13 cellular contexts compared by ENCODE assay signal in genomic region chr15:80982205-80982604, GRCh38. TPM values are rescaled to one million over a fixed set of nuclear protein-coding genes. Genes with fewer than 3 reads are reported as not detected.
DNase-seq lines count a peak whose midpoint lies in the region; ATAC-seq and TF ChIP-seq lines count a peak whose summit lies in the region.
"Had no signal": no experiment of that assay in that cellular context is flagged by ENCODE, and none has a peak within 500 bp of the region (broad histone marks: within the 10 kb centered on the region; RNA-seq: fewer than 3 reads in every experiment).

No MANE protein-coding gene starts in this region.

- no peaks in the 10 kb centered on the region for H3K27me3 Mint-ChIP-seq in activated CD4-positive, alpha-beta T cell treated with anti-CD3 and anti-CD28 coated beads for 36 hours
- H3K27me3 Mint-ChIP-seq in mesothelial cell of epicardium (ENCODE audit: low read depth): no peaks in the 10 kb centered on the region

- peaks cover 71% of the 10 kb centered on the region for H3K79me2 ChIP-seq in PC-3 (ENCODE audit: low read length)

- TF ChIP-seq CTCF in PC-3 (conservative IDR thresholded peaks at IDR 0.05; ENCODE audit: low read depth, low read length): peak; percentile 53; the same call in 1 of the 2 replicates
- TF ChIP-seq CTCF in mesothelial cell of epicardium (IDR thresholded peaks at IDR 0.05; ENCODE audit: unreplicated experiment): no peak
- TF ChIP-seq CTCF in lower leg skin (IDR thresholded peaks at IDR 0.05): no peak

- H3K4me3 ChIP-seq in PC-3 (ENCODE audit: low read length): no peak overlapping the region
- H3K4me3 ChIP-seq in lower leg skin (ENCODE audit: low read depth, poor library complexity, severe bottlenecking): no peak overlapping the region
- H3K4me3 ChIP-seq: skin epidermis had no signal

- no TSS peak for BruUV-seq in PC-3 (replicated peaks; lab: Mats Ljungman, UMichigan)

- no peaks in the 10 kb centered on the region for H3K9me2 ChIP-seq in PC-3 (replicated peaks; ENCODE audit: low read length)
- H3K9me2 ChIP-seq: SK-N-SH had no signal

- no peak overlapping the region for H2AFZ ChIP-seq in PC-3 (ENCODE audit: low read length)

- H3K9me3 ChIP-seq in PC-3 (ENCODE audit: low read length): no peaks in the 10 kb centered on the region
- H3K9me3 ChIP-seq: SK-N-SH had no signal

- no peaks in the 10 kb centered on the region for H3K27me3 ChIP-seq in PC-3 (ENCODE audit: low read length)

- POLR2A ChIA-PET in activated CD4-positive, alpha-beta T cell treated with anti-CD3 and anti-CD28 coated beads for 36 hours (lab: Charles Lee): interaction anchor here (0.6 kb wide), 1 partner anchor 166 kb away, joined by 3 read pairs; no protein-coding TSS in a partner anchor
- POLR2A ChIA-PET in PC-3 (lab: Charles Lee; ENCODE audit: unreplicated experiment): interaction anchor here (0.7 kb wide), 1 partner anchor 242 kb away, joined by 3 read pairs; no protein-coding TSS in a partner anchor

- no peak for ATAC-seq in activated CD4-positive, alpha-beta T cell treated with anti-CD3 and anti-CD28 coated beads for 36 hours
- peak; percentile 68 for ATAC-seq in GM18868 (IDR thresholded peaks at IDR 0.05; ENCODE audit: unreplicated experiment)
- ATAC-seq in PC-3: no peak
- no peak for ATAC-seq in GM21526 (IDR thresholded peaks at IDR 0.05; ENCODE audit: low FRiP score, unreplicated experiment)

- H3K4me2 ChIP-seq in PC-3 (ENCODE audit: low read length): no peak overlapping the region
- H3K4me2 ChIP-seq: SK-N-SH had no signal

- H3K9ac ChIP-seq in PC-3 (ENCODE audit: low read length): no peak overlapping the region
- H3K9ac ChIP-seq: SK-N-SH had no signal

- CTCF ChIA-PET in activated CD4-positive, alpha-beta T cell treated with anti-CD3 and anti-CD28 coated beads for 36 hours (lab: Charles Lee): interaction anchor here (0.7 to 1.3 kb wide), 3 partner anchors 19 to 192 kb away, joined by 3 to 6 read pairs (median 4); no protein-coding TSS in a partner anchor
- CTCF ChIA-PET in PC-3 (lab: Charles Lee): no interaction called here

- no peaks in the 10 kb centered on the region for H3F3A ChIP-seq in PC-3 (ENCODE audit: low read length, unreplicated experiment)

- DNase-seq in activated CD4-positive, alpha-beta T cell treated with anti-CD3 and anti-CD28 coated beads for 36 hours: peak; percentile 47
- no peak for DNase-seq in activated CD4-positive, alpha-beta T cell treated with anti-CD3 and anti-CD28 coated beads, Interleukin-2, amount 50 U/mL, for 4 hours
- DNase-seq in PC-3 (no peak), mesothelial cell of epicardium (ENCODE audit: low spot score in 2 of 2, unreplicated experiment in 2 of 2) (no peak), lower leg skin (ENCODE audit: low spot score in 2 of 2) (no peak), hypothalamus (lab: John Stamatoyannopoulos, UW) (no peak)
- DNase-seq: NCI-H1694 treated with DMSO at 0.1 percent for 48 hours, NCI-H526 treated with DMSO at 0.1 percent for 48 hours, SK-N-SH had no signal

- no peak overlapping the region for H3K27ac ChIP-seq in PC-3 (ENCODE audit: low read length)
- H3K27ac ChIP-seq: skin epidermis had no signal

- no peak overlapping the region for H3K4me3 Mint-ChIP-seq in activated CD4-positive, alpha-beta T cell treated with anti-CD3 and anti-CD28 coated beads for 36 hours
- no peak overlapping the region for H3K4me3 Mint-ChIP-seq in mesothelial cell of epicardium
- H3K4me3 Mint-ChIP-seq: neural crest cell had no signal

- peaks cover 40% of the 10 kb centered on the region for H3K36me3 Mint-ChIP-seq in activated CD4-positive, alpha-beta T cell treated with anti-CD3 and anti-CD28 coated beads for 36 hours (ENCODE audit: low read depth)
- peaks cover 26% of the 10 kb centered on the region for H3K36me3 Mint-ChIP-seq in mesothelial cell of epicardium

- no peaks in the 10 kb centered on the region for H3K9me3 Mint-ChIP-seq in activated CD4-positive, alpha-beta T cell treated with anti-CD3 and anti-CD28 coated beads for 36 hours (ENCODE audit: low read depth)
- H3K9me3 Mint-ChIP-seq in mesothelial cell of epicardium: no peaks in the 10 kb centered on the region
- H3K9me3 Mint-ChIP-seq: neural crest cell had no signal

- H3K4me1 Mint-ChIP-seq in activated CD4-positive, alpha-beta T cell treated with anti-CD3 and anti-CD28 coated beads for 36 hours: peaks cover 60% of the 10 kb centered on the region
- H3K4me1 Mint-ChIP-seq in mesothelial cell of epicardium: peaks cover 34% of the 10 kb centered on the region

- no peak for TF ChIP-seq POLR2A in lower leg skin (IDR thresholded peaks at IDR 0.05)

- 88 to 95% methylated on average over 2 of the region's 2 CpGs for WGBS in lower leg skin, 2 donors

- H3K36me3 ChIP-seq in PC-3 (ENCODE audit: low read depth, low read length): peaks cover 20% of the 10 kb centered on the region; the same call in 1 of the 2 replicates

- intact Hi-C loops in activated CD4-positive, alpha-beta T cell treated with anti-CD3 and anti-CD28 coated beads for 36 hours (cut with DNase I, micrococcal nuclease): no loop called here
- intact Hi-C loops in PC-3 (cut with micrococcal nuclease): no loop called here
- intact Hi-C loops in lower leg skin (cut with DNase I; ENCODE audit: low total_unique reads): loop anchor here (10.0 kb wide), 1 partner anchor 123 kb away; no protein-coding TSS in a partner anchor

- peak overlapping the region; percentile 52 for H3K27ac Mint-ChIP-seq in activated CD4-positive, alpha-beta T cell treated with anti-CD3 and anti-CD28 coated beads for 36 hours
- H3K27ac Mint-ChIP-seq in mesothelial cell of epicardium: peak overlapping the region; percentile 26

- H3K4me1 ChIP-seq in PC-3 (ENCODE audit: insufficient read depth, low read length): peaks cover 16% of the 10 kb centered on the region; the same call in 1 of the 2 replicates

- H4K20me1 ChIP-seq in PC-3 (ENCODE audit: low read length): peaks cover 7% of the 10 kb centered on the region; the same call in 1 of the 2 replicates

RNA-seq across cellular contexts. Expression of gene MESD, which starts 7.4 kb away (rescaled TPM):
- total RNA-seq in activated CD4-positive, alpha-beta T cell treated with anti-CD3 and anti-CD28 coated beads for 36 hours: 10 to 100 TPM; 18.6 to 21.7 TPM
- total RNA-seq in PC-3 (2014; rRNA removed): 21.1 and 21.2 TPM in 2 replicates
- 33.6 to 35.2 TPM (median 34.9 TPM) in 3 replicates for total RNA-seq in mesothelial cell of epicardium
- total RNA-seq in lower leg skin: 10 to 100 TPM; 17.1 to 18.3 (median 17.7) TPM

RNA-seq across cellular contexts. Expression of gene TLNRD1, which starts 18.5 kb away (rescaled TPM):
- 10 to 100 TPM; 11.2 to 16.9 TPM for total RNA-seq in activated CD4-positive, alpha-beta T cell treated with anti-CD3 and anti-CD28 coated beads for 36 hours
- total RNA-seq in PC-3 (2014; rRNA removed) (17.8 and 29.9 TPM in 2 replicates), mesothelial cell of epicardium (12.3 to 13.3 TPM (median 13.0 TPM) in 3 replicates), lower leg skin (10 to 100 TPM in 3 of 4 donors, 1 to 10 TPM in 1; 7.3 to 15.0 (median 12.1) TPM)
